ENCODE assay signal across 17 cellular contexts in genomic region chr5:50766462-50766861, GRCh38.
DNase-seq lines count a peak whose midpoint lies in the region; ATAC-seq and TF ChIP-seq lines count a peak whose summit lies in the region.
"Had no signal": no experiment of that assay in that cellular context is flagged by ENCODE, and none has a peak within 500 bp of the region (broad histone marks: within the 10 kb centered on the region; RNA-seq: fewer than 3 reads in every experiment).

No MANE protein-coding gene starts in this region.

- peak overlapping the region; percentile 10 for H3K4me2 ChIP-seq in osteoblast (ENCODE audit: insufficient read depth, low read length)
- H3K4me2 ChIP-seq: BLaER1, KMS-11 had no signal

- no peaks in the 10 kb centered on the region for H3K79me2 ChIP-seq in osteoblast (ENCODE audit: insufficient read depth, low read length)

- H3K27ac ChIP-seq in CD8-positive, alpha-beta T cell (ENCODE audit: low read depth, low read length), result no peak overlapping the region
- H3K27ac ChIP-seq in osteoblast (ENCODE audit: low read depth, low read length), result peak overlapping the region; percentile 2
- H3K27ac ChIP-seq: BLaER1, KMS-11 had no signal

- peak overlapping the region; percentile 57 for H3K27ac Mint-ChIP-seq in activated CD8-positive, alpha-beta T cell treated with anti-CD3 and anti-CD28 coated beads for 36 hours
- no peak overlapping the region for H3K27ac Mint-ChIP-seq in activated CD8-positive, alpha-beta T cell treated with anti-CD3 and anti-CD28 coated beads, Interleukin-2, amount 10 ng/mL, durations not matched to agents 7 days and 5 days
- H3K27ac Mint-ChIP-seq in CD8-positive, alpha-beta T cell, result peak overlapping the region; percentile 50
- no peak overlapping the region for H3K27ac Mint-ChIP-seq in activated naive CD8-positive, alpha-beta T cell treated with anti-CD3 and anti-CD28 coated beads, Interleukin-2, amount 50 U/mL, for 24 hours
- no peak overlapping the region for H3K27ac Mint-ChIP-seq in HFFc6

- H3K27me3 Mint-ChIP-seq in activated CD8-positive, alpha-beta T cell treated with anti-CD3 and anti-CD28 coated beads for 36 hours, result no peaks in the 10 kb centered on the region
- H3K27me3 Mint-ChIP-seq in activated CD8-positive, alpha-beta T cell treated with anti-CD3 and anti-CD28 coated beads, Interleukin-2, amount 10 ng/mL, durations not matched to agents 7 days and 5 days (ENCODE audit: low read depth), result no peaks in the 10 kb centered on the region
- no peaks in the 10 kb centered on the region for H3K27me3 Mint-ChIP-seq in CD8-positive, alpha-beta T cell (ENCODE audit: low read depth)
- no peaks in the 10 kb centered on the region for H3K27me3 Mint-ChIP-seq in activated naive CD8-positive, alpha-beta T cell treated with anti-CD3 and anti-CD28 coated beads, Interleukin-2, amount 50 U/mL, for 24 hours
- no peaks in the 10 kb centered on the region for H3K27me3 Mint-ChIP-seq in HFFc6 (ENCODE audit: insufficient read depth)

- ATAC-seq in activated CD8-positive, alpha-beta T cell treated with anti-CD3 and anti-CD28 coated beads for 36 hours, result peak; percentile 45
- no peak for ATAC-seq in activated CD8-positive, alpha-beta T cell treated with anti-CD3 and anti-CD28 coated beads, Interleukin-2, amount 10 ng/mL, durations not matched to agents 7 days and 5 days
- ATAC-seq in CD8-positive, alpha-beta T cell, result no peak
- peak; percentile 59 for ATAC-seq in activated naive CD8-positive, alpha-beta T cell treated with anti-CD3 and anti-CD28 coated beads, Interleukin-2, amount 50 U/mL, for 24 hours
- ATAC-seq: Right ventricle myocardium inferior had no signal

- H2AFZ ChIP-seq in osteoblast (ENCODE audit: low read length), result no peak overlapping the region

- H3K9me3 Mint-ChIP-seq in activated CD8-positive, alpha-beta T cell treated with anti-CD3 and anti-CD28 coated beads for 36 hours, result no peaks in the 10 kb centered on the region
- no peaks in the 10 kb centered on the region for H3K9me3 Mint-ChIP-seq in activated CD8-positive, alpha-beta T cell treated with anti-CD3 and anti-CD28 coated beads, Interleukin-2, amount 10 ng/mL, durations not matched to agents 7 days and 5 days (ENCODE audit: insufficient read depth)
- no peaks in the 10 kb centered on the region for H3K9me3 Mint-ChIP-seq in CD8-positive, alpha-beta T cell
- no peaks in the 10 kb centered on the region for H3K9me3 Mint-ChIP-seq in activated naive CD8-positive, alpha-beta T cell treated with anti-CD3 and anti-CD28 coated beads, Interleukin-2, amount 50 U/mL, for 24 hours
- H3K9me3 Mint-ChIP-seq in HFFc6, result peaks cover 9% of the 10 kb centered on the region

- H3K4me3 ChIP-seq in CD8-positive, alpha-beta T cell (ENCODE audit: low read depth, low read length), result no peak overlapping the region
- H3K4me3 ChIP-seq in osteoblast (ENCODE audit: insufficient read depth, low read length), result no peak overlapping the region
- H3K4me3 ChIP-seq: BLaER1 had no signal

- intact Hi-C loops in activated CD8-positive, alpha-beta T cell treated with anti-CD3 and anti-CD28 coated beads for 36 hours (cut with micrococcal nuclease), result no loop called here
- intact Hi-C loops in CD8-positive, alpha-beta T cell (cut with DNase I, micrococcal nuclease), result loop anchor here in 1 of 2 experiments (2.0 kb wide), 1 partner anchor 14 kb away; no protein-coding TSS in a partner anchor

- CTCF ChIA-PET in activated CD8-positive, alpha-beta T cell treated with anti-CD3 and anti-CD28 coated beads for 36 hours (lab: Charles Lee), result no interaction called here
- CTCF ChIA-PET in activated CD8-positive, alpha-beta T cell treated with anti-CD3 and anti-CD28 coated beads, Interleukin-2, amount 10 ng/mL, durations not matched to agents 7 days and 5 days (lab: Charles Lee), result interaction anchor here (2.2 to 2.4 kb wide), 2 partner anchors 9 to 15 kb away, joined by 4 to 6 read pairs; no protein-coding TSS in a partner anchor
- CTCF ChIA-PET in CD8-positive, alpha-beta T cell (lab: Charles Lee), result no interaction called here

- no peak for TF ChIP-seq CTCF in activated CD8-positive, alpha-beta T cell treated with anti-CD3 and anti-CD28 coated beads for 36 hours (IDR thresholded peaks at IDR 0.05)
- TF ChIP-seq CTCF in CD8-positive, alpha-beta T cell (IDR thresholded peaks at IDR 0.05), result no peak
- TF ChIP-seq CTCF in osteoblast (IDR thresholded peaks at IDR 0.05; ENCODE audit: extremely low read depth, low read depth, low read length) (no peak), HFFc6 (IDR thresholded peaks at IDR 0.05) (no peak)

- H3K4me1 Mint-ChIP-seq in activated CD8-positive, alpha-beta T cell treated with anti-CD3 and anti-CD28 coated beads for 36 hours (ENCODE audit: low read depth), result peaks cover 47% of the 10 kb centered on the region
- peaks cover 19% of the 10 kb centered on the region for H3K4me1 Mint-ChIP-seq in activated CD8-positive, alpha-beta T cell treated with anti-CD3 and anti-CD28 coated beads, Interleukin-2, amount 10 ng/mL, durations not matched to agents 7 days and 5 days (ENCODE audit: low read depth)
- H3K4me1 Mint-ChIP-seq in CD8-positive, alpha-beta T cell (ENCODE audit: low read depth), result peaks cover 48% of the 10 kb centered on the region
- peaks cover 34% of the 10 kb centered on the region for H3K4me1 Mint-ChIP-seq in activated naive CD8-positive, alpha-beta T cell treated with anti-CD3 and anti-CD28 coated beads, Interleukin-2, amount 50 U/mL, for 24 hours
- no peaks in the 10 kb centered on the region for H3K4me1 Mint-ChIP-seq in HFFc6 (ENCODE audit: low read depth)

- no peaks in the 10 kb centered on the region for H3K9me3 ChIP-seq in CD8-positive, alpha-beta T cell (ENCODE audit: low read length)
- H3K9me3 ChIP-seq in osteoblast (ENCODE audit: low read depth, low read length), result no peaks in the 10 kb centered on the region
- H3K9me3 ChIP-seq: BLaER1 had no signal

- H3K36me3 Mint-ChIP-seq in activated CD8-positive, alpha-beta T cell treated with anti-CD3 and anti-CD28 coated beads for 36 hours (ENCODE audit: low read depth), result peaks cover 31% of the 10 kb centered on the region
- H3K36me3 Mint-ChIP-seq in activated CD8-positive, alpha-beta T cell treated with anti-CD3 and anti-CD28 coated beads, Interleukin-2, amount 10 ng/mL, durations not matched to agents 7 days and 5 days (ENCODE audit: low read depth), result peaks cover 50% of the 10 kb centered on the region
- H3K36me3 Mint-ChIP-seq in CD8-positive, alpha-beta T cell, result peaks cover 78% of the 10 kb centered on the region
- H3K36me3 Mint-ChIP-seq in activated naive CD8-positive, alpha-beta T cell treated with anti-CD3 and anti-CD28 coated beads, Interleukin-2, amount 50 U/mL, for 24 hours (ENCODE audit: low read depth), result peaks cover 22% of the 10 kb centered on the region
- no peaks in the 10 kb centered on the region for H3K36me3 Mint-ChIP-seq in HFFc6 (ENCODE audit: low read depth)

- no peak overlapping the region for H3K4me3 Mint-ChIP-seq in activated CD8-positive, alpha-beta T cell treated with anti-CD3 and anti-CD28 coated beads for 36 hours
- H3K4me3 Mint-ChIP-seq in activated CD8-positive, alpha-beta T cell treated with anti-CD3 and anti-CD28 coated beads, Interleukin-2, amount 10 ng/mL, durations not matched to agents 7 days and 5 days, result no peak overlapping the region
- H3K4me3 Mint-ChIP-seq in CD8-positive, alpha-beta T cell, result no peak overlapping the region
- no peak overlapping the region for H3K4me3 Mint-ChIP-seq in activated naive CD8-positive, alpha-beta T cell treated with anti-CD3 and anti-CD28 coated beads, Interleukin-2, amount 50 U/mL, for 24 hours
- no peak overlapping the region for H3K4me3 Mint-ChIP-seq in HFFc6

- no peaks in the 10 kb centered on the region for H3K27me3 ChIP-seq in CD8-positive, alpha-beta T cell (ENCODE audit: insufficient read depth, low read length)
- H3K27me3 ChIP-seq in osteoblast (ENCODE audit: insufficient read depth, low read length), result no peaks in the 10 kb centered on the region
- H3K27me3 ChIP-seq: BLaER1 had no signal

- no peaks in the 10 kb centered on the region for H4K20me1 ChIP-seq in osteoblast (ENCODE audit: insufficient read depth, low read length)
- H4K20me1 ChIP-seq: BLaER1 had no signal

- no peaks in the 10 kb centered on the region for H3K4me1 ChIP-seq in CD8-positive, alpha-beta T cell (ENCODE audit: insufficient read depth, low read length)
- peaks cover 11% of the 10 kb centered on the region for H3K4me1 ChIP-seq in osteoblast (ENCODE audit: insufficient read depth, low read length)
- H3K4me1 ChIP-seq: BLaER1 had no signal

- POLR2A ChIA-PET in activated CD8-positive, alpha-beta T cell treated with anti-CD3 and anti-CD28 coated beads for 36 hours (lab: Charles Lee), result no interaction called here
- POLR2A ChIA-PET in activated CD8-positive, alpha-beta T cell treated with anti-CD3 and anti-CD28 coated beads, Interleukin-2, amount 10 ng/mL, durations not matched to agents 7 days and 5 days (lab: Charles Lee), result no interaction called here
- POLR2A ChIA-PET in CD8-positive, alpha-beta T cell (lab: Charles Lee), result no interaction called here

- H3K36me3 ChIP-seq in CD8-positive, alpha-beta T cell (ENCODE audit: insufficient read depth, low read length), result peaks cover 5% of the 10 kb centered on the region
- no peaks in the 10 kb centered on the region for H3K36me3 ChIP-seq in osteoblast (ENCODE audit: insufficient read depth, low read length)

- no peak for DNase-seq in activated CD8-positive, alpha-beta T cell treated with anti-CD3 and anti-CD28 coated beads for 36 hours
- no peak for DNase-seq in activated CD8-positive, alpha-beta T cell treated with anti-CD3 and anti-CD28 coated beads, Interleukin-2, amount 10 ng/mL, durations not matched to agents 7 days and 5 days
- no peak for DNase-seq in CD8-positive, alpha-beta T cell
- no peak for DNase-seq in activated naive CD8-positive, alpha-beta T cell treated with anti-CD3 and anti-CD28 coated beads, Interleukin-2, amount 50 U/mL, for 24 hours
- DNase-seq in osteoblast (ENCODE audit: insufficient read length, low spot score, missing footprints) (no peak), AG08396 (ENCODE audit: low spot score) (no peak), hippocampal formation (lab: John Stamatoyannopoulos, UW) (no peak), HFFc6 (no peak)
- DNase-seq: DMS79, NCI-H1417 treated with DMSO at 0.1 percent for 48 hours, NCI-H187 treated with DMSO at 0.1 percent for 48 hours, NCI-H2227 treated with DMSO at 0.1 percent for 48 hours, NCI-H510A treated with DMSO at 0.1 percent for 48 hours, NCI-H774 had no signal

Comparison
In these comparisons a context has a peak if more than half of its experiments do, and no peak if none do; other contexts are left out.
1. ATAC-seq: peak in activated CD8-positive, alpha-beta T cell treated with anti-CD3 and anti-CD28 coated beads for 36 hours (single experiment) and activated naive CD8-positive, alpha-beta T cell treated with anti-CD3 and anti-CD28 coated beads, Interleukin-2, amount 50 U/mL, for 24 hours (single experiment); none in activated CD8-positive, alpha-beta T cell treated with anti-CD3 and anti-CD28 coated beads, Interleukin-2, amount 10 ng/mL, durations not matched to agents 7 days and 5 days (single experiment) and CD8-positive, alpha-beta T cell (single experiment).
2. H3K27ac Mint-ChIP-seq: peak in activated CD8-positive, alpha-beta T cell treated with anti-CD3 and anti-CD28 coated beads for 36 hours (single experiment) and CD8-positive, alpha-beta T cell (single experiment); none in activated CD8-positive, alpha-beta T cell treated with anti-CD3 and anti-CD28 coated beads, Interleukin-2, amount 10 ng/mL, durations not matched to agents 7 days and 5 days (single experiment), activated naive CD8-positive, alpha-beta T cell treated with anti-CD3 and anti-CD28 coated beads, Interleukin-2, amount 50 U/mL, for 24 hours (single experiment) and HFFc6 (single experiment).